In genomic region chr2:207692206-207693065, GRCh38 we compare ENCODE assay signal across 8 cellular contexts. TPM values are rescaled to one million over a fixed set of nuclear protein-coding genes. Genes with fewer than 3 reads are reported as not detected.
DNase-seq lines count a peak whose midpoint lies in the region; ATAC-seq and TF ChIP-seq lines count a peak whose summit lies in the region.

No MANE protein-coding gene starts in this region.

- POLR2A ChIA-PET in OCI-LY7 (lab: Charles Lee): interaction anchor here (0.5 to 1.9 kb wide), 7 partner anchors 12 to 59 kb away, joined by 3 to 7 read pairs (median 5); partner anchors contain the start of gene CCNYL1

- no peaks in the 10 kb centered on the region for H3F3A ChIP-seq in GM23248 (ENCODE audit: insufficient read depth)

- 55 to 57% methylated on average over 7 of the region's 7 CpGs for WGBS in GM23248 (ENCODE audit: low coverage in 1 of 2, low lambda C conversion rate in 2 of 2, missing lambda C conversion rate in 2 of 2), 2 experiments

- H3K9me2 ChIP-seq in GM23248 (ENCODE audit: insufficient read depth): no peaks in the 10 kb centered on the region
- no peaks in the 10 kb centered on the region for H3K9me2 ChIP-seq in OCI-LY7 (ENCODE audit: insufficient read depth, low read length)

- in situ Hi-C loops in GM23248 (cut with MboI): no loop called here

- H2AFZ ChIP-seq in GM23248: no peak overlapping the region
- no peak overlapping the region for H2AFZ ChIP-seq in OCI-LY7 (ENCODE audit: low read length)

- H3K36me3 ChIP-seq in GM23248 (ENCODE audit: low read depth): no peaks in the 10 kb centered on the region
- H3K36me3 ChIP-seq in OCI-LY7 (ENCODE audit: insufficient read depth, low read length): no peaks in the 10 kb centered on the region

- H3K27me3 ChIP-seq in GM23248 (replicated peaks; ENCODE audit: insufficient read depth): peaks cover 8% of the 10 kb centered on the region

- peak in 9 of 14 donors; percentile 1 to 15 (median 9) for DNase-seq in C1 segment of cervical spinal cord (lab: John Stamatoyannopoulos, UW)
- peak; percentile 47 for DNase-seq in GM23248
- DNase-seq in OCI-LY7 (ENCODE audit: low spot score): peak; percentile 61
- peak; percentile 15 for DNase-seq in activated effector memory CD4-positive, alpha-beta T cell treated with Interleukin-2 at 50 U/mL for 16 hours
- peak; percentile 27 for DNase-seq in hepatic stellate cell (ENCODE audit: low spot score)
- peak in 2 of 3 experiments; percentile 14 to 36 for DNase-seq in stimulated activated CD4-positive, alpha-beta T cell treated with anti-CD3 and anti-CD28 coated beads, TNF-alpha, amount 100 ng/mL, for 4 hours (ENCODE audit: low read depth in 3 of 3)
- no peak for DNase-seq in GM03348 (ENCODE audit: low spot score)

- intact Hi-C loops in OCI-LY7 (cut with micrococcal nuclease; ENCODE audit: unreplicated experiment): no loop called here

- H4K20me1 ChIP-seq in GM23248 (ENCODE audit: insufficient read depth) (no peaks in the 10 kb centered on the region), OCI-LY7 (ENCODE audit: insufficient read depth, low read length) (no peaks in the 10 kb centered on the region)

- CTCF ChIA-PET in OCI-LY7 (lab: Charles Lee; ENCODE audit: unreplicated experiment): no interaction called here

- BruUV-seq in OCI-LY7 (replicated peaks; lab: Mats Ljungman, UMichigan): no TSS peak

- H3K27ac ChIP-seq in GM23248: no peak overlapping the region
- H3K27ac ChIP-seq in OCI-LY7 (ENCODE audit: low read depth, low read length, poor library complexity, severe bottlenecking): no peak overlapping the region

- H3K4me1 ChIP-seq in GM23248 (ENCODE audit: insufficient read depth): peaks cover 8% of the 10 kb centered on the region; the same call in 1 of the 2 replicates
- no peaks in the 10 kb centered on the region for H3K4me1 ChIP-seq in OCI-LY7 (ENCODE audit: insufficient read depth, low read length, poor library complexity, severe bottlenecking)

- H3K9me3 ChIP-seq in GM23248 (ENCODE audit: low read depth) (no peaks in the 10 kb centered on the region), OCI-LY7 (ENCODE audit: low read length) (no peaks in the 10 kb centered on the region)

- no peak overlapping the region for H3K9ac ChIP-seq in GM23248

- ATAC-seq in GM18520 (IDR thresholded peaks at IDR 0.05; ENCODE audit: unreplicated experiment): no peak

- H3K79me2 ChIP-seq in GM23248 (ENCODE audit: insufficient read depth) (no peaks in the 10 kb centered on the region), OCI-LY7 (ENCODE audit: insufficient read depth, low read depth, low read length) (no peaks in the 10 kb centered on the region)

- H3K4me3 ChIP-seq in GM23248 (no peak overlapping the region), OCI-LY7 (ENCODE audit: low read depth, low read length, poor library complexity, severe bottlenecking) (no peak overlapping the region)

- no peak overlapping the region for H3K4me2 ChIP-seq in GM23248 (ENCODE audit: unreplicated experiment)
- no peak overlapping the region for H3K4me2 ChIP-seq in OCI-LY7 (ENCODE audit: low read length)

- peak; percentile 90 for TF ChIP-seq CTCF in OCI-LY7 (conservative IDR thresholded peaks at IDR 0.05; ENCODE audit: low read length)

RNA-seq across cellular contexts. Expression of gene CCNYL1, which starts 19.0 kb away (rescaled TPM):
- 12.5 and 14.9 TPM in 2 replicates for total RNA-seq in GM23248 (2014; rRNA removed; shearing (Covaris generic))
- 12.7 and 16.4 TPM in 2 replicates for polyA plus RNA-seq in GM23248 (2016; fragmentation: Nextera tagmentation; extraction: Ambion mirVana)
- 4.2 and 8.0 TPM in 2 replicates for total RNA-seq in OCI-LY7 (2014; rRNA removed; shearing (Covaris generic))
- total RNA-seq in OCI-LY7 (2022): 22.5 and 24.2 TPM in 2 replicates
